7 cellular contexts compared by ENCODE assay signal in genomic region chr19:19461671-19462622, GRCh38. TPM values are rescaled to one million over a fixed set of nuclear protein-coding genes. Genes with fewer than 3 reads are reported as not detected.
DNase-seq lines count a peak whose midpoint lies in the region; ATAC-seq, FAIRE-seq and TF ChIP-seq lines count a peak whose summit lies in the region.

No MANE protein-coding gene starts in this region.

- peaks cover 41 to 49% of the 10 kb centered on the region in 2 experiments for H4K20me1 ChIP-seq in H1 (replicated peaks in 1 of 2; ENCODE audit: control insufficient read depth in 1 of 2, insufficient read depth in 2 of 2, low read length in 2 of 2)

- peak; percentile 13 for FAIRE-seq in H1 (lab: Jason Lieb, UNC)

- POLR2A ChIA-PET in H1 (lab: Charles Lee; ENCODE audit: partially characterized antibody) = interaction anchor here (0.7 to 2.8 kb wide), 14 partner anchors 8 to 83 kb away, joined by 3 to 15 read pairs (median 4); partner anchors contain the start of gene GATAD2A

- peaks cover 17 to 92% of the 10 kb centered on the region in 2 experiments for H3K79me2 ChIP-seq in H1 (ENCODE audit: control insufficient read depth in 1 of 2, insufficient read depth in 2 of 2, low read length in 2 of 2)

- H2AFZ ChIP-seq in H1 (ENCODE audit: low read length) = no peak overlapping the region

- peak overlapping the region; percentile 67 to 69 for H3K4me2 ChIP-seq in H1 (ENCODE audit: insufficient read depth in 1 of 2, low read depth in 2 of 2, low read length in 2 of 2)

- peaks cover 71% of the 10 kb centered on the region for H3K4me1 ChIP-seq in HUES6 (ENCODE audit: control insufficient read depth, insufficient read depth, low read length)
- H3K4me1 ChIP-seq in H1 (replicated peaks in 1 of 4; ENCODE audit: control insufficient read depth in 3 of 4, insufficient read depth in 4 of 4, low read length in 3 of 4) = peaks cover 38 to 58% (median 50%) of the 10 kb centered on the region in 4 experiments

- H3K27ac ChIP-seq in HUES6 (ENCODE audit: low read depth, low read length) (peak overlapping the region; percentile 44; the same call in 1 of the 2 replicates), H1 (ENCODE audit: low read depth, low read length) (peak overlapping the region; percentile 66)

- DNase-seq in SHP77 (lab: John Stamatoyannopoulos, UW) (peak; percentile 95 to 96), H1 (ENCODE audit: low read depth in 1 of 2, low spot score in 2 of 2) (peak; percentile 78 to 88), mesothelial cell of epicardium (ENCODE audit: low spot score in 2 of 2, unreplicated experiment in 2 of 2) (peak in 1 of 2 experiments; percentile 63), ureter (ENCODE audit: low spot score) (peak; percentile 57)

- CTCF ChIA-PET in H1 (lab: Charles Lee; ENCODE audit: partially characterized antibody) = interaction anchor here (0.6 to 2.0 kb wide), 8 partner anchors 12 to 95 kb away, joined by 3 to 11 read pairs (median 6); no protein-coding TSS in a partner anchor

- peak overlapping the region; percentile 24 for H3K4me3 Mint-ChIP-seq in mesothelial cell of epicardium

- no peaks in the 10 kb centered on the region for H3K9me3 Mint-ChIP-seq in mesothelial cell of epicardium

- TF ChIP-seq CTCF in H1 (IDR thresholded peaks at IDR 0.05; ENCODE audit: control extremely low read depth in 1 of 3, insufficient read depth in 1 of 3, low read depth in 1 of 3, low read length in 3 of 3) (no peak), mesothelial cell of epicardium (IDR thresholded peaks at IDR 0.05; ENCODE audit: unreplicated experiment) (no peak)

- H3K4ac ChIP-seq in H1 (replicated peaks; ENCODE audit: insufficient read length, low read depth, low read length) = peak overlapping the region; percentile 79

- 0 out of 2 replicates have a peak overlapping the region, but pooled peaks have one; percentile 29 for H2AK5ac ChIP-seq in H1 (ENCODE audit: low read depth, low read length)

- peak overlapping the region; percentile 57 for H3K9ac ChIP-seq in HUES6 (ENCODE audit: low read length)
- peak overlapping the region in 2 of 4 experiments; percentile 25 to 34; a peak in 2 of 7 replicates for H3K9ac ChIP-seq in H1 (replicated peaks in 1 of 4; ENCODE audit: extremely low read depth in 1 of 4, low read depth in 3 of 4, low read length in 3 of 4)

- H3K14ac ChIP-seq in H1 (ENCODE audit: insufficient read length) = no peak overlapping the region

- no peak overlapping the region for H2BK120ac ChIP-seq in H1 (replicated peaks; ENCODE audit: low read depth, low read length)

- peaks cover 2% of the 10 kb centered on the region; the same call in 1 of the 2 replicates for H3K23me2 ChIP-seq in H1 (ENCODE audit: low read depth, low read length)

- H3K4me3 ChIP-seq in HUES6 (ENCODE audit: low read depth, low read length) (peak overlapping the region; percentile 43), H1 (ENCODE audit: extremely low read depth in 1 of 4, insufficient read depth in 2 of 4, low read depth in 3 of 4, low read length in 4 of 4) (peak overlapping the region in 3 of 4 experiments; percentile 15 to 41 (median 32); a peak in 5 of 8 replicates)

- H3K27me3 ChIP-seq in HUES6 (ENCODE audit: control insufficient read depth, insufficient read depth, low read length) (no peaks in the 10 kb centered on the region), H1 (replicated peaks in 1 of 4; ENCODE audit: control insufficient read depth in 3 of 4, extremely low read depth in 1 of 4, insufficient read depth in 3 of 4, low read length in 3 of 4) (no peaks in the 10 kb centered on the region; a peak in 1 of 7 replicates)

- H3K79me1 ChIP-seq in H1 (ENCODE audit: low read depth, low read length) = peaks cover 34% of the 10 kb centered on the region

- H3K4me1 Mint-ChIP-seq in mesothelial cell of epicardium = peaks cover 76% of the 10 kb centered on the region

- no peak overlapping the region for H3K56ac ChIP-seq in H1 (replicated peaks; ENCODE audit: insufficient read length, low read depth, low read length)

- peak overlapping the region; percentile 75; the same call in 1 of the 2 replicates for H3K18ac ChIP-seq in H1 (ENCODE audit: extremely low read depth, low read length)

- no peak for TF ChIP-seq POLR2A in H1 (IDR thresholded peaks at IDR 0.05; ENCODE audit: control extremely low read depth in 1 of 2, low read depth in 2 of 2, low read length in 2 of 2)

- peak in 1 of 2 experiments; percentile 9; a peak in 1 of 4 replicates for TF ChIP-seq RAD21 in H1 (IDR thresholded peaks at IDR 0.05 in 1 of 2, conservative IDR thresholded peaks at IDR 0.05 in 1 of 2; ENCODE audit: low read depth in 2 of 2, low read length in 2 of 2)

- 0 out of 2 replicates have a peak overlapping the region, but pooled peaks have one; percentile 0 for H2BK15ac ChIP-seq in H1 (ENCODE audit: low read length)

- H3K23ac ChIP-seq in H1 (ENCODE audit: insufficient read length) = no peak overlapping the region

- peak overlapping the region; percentile 71 for H4K91ac ChIP-seq in H1 (replicated peaks; ENCODE audit: insufficient read length, low read length)

- ATAC-seq in GM18511 (IDR thresholded peaks at IDR 0.05; ENCODE audit: unreplicated experiment) (no peak), HG02798 (IDR thresholded peaks at IDR 0.05; ENCODE audit: poor library complexity, unreplicated experiment) (no peak)

- peaks cover 18% of the 10 kb centered on the region for H3K36me3 Mint-ChIP-seq in mesothelial cell of epicardium

- TF ChIP-seq EP300 in H1 (IDR thresholded peaks at IDR 0.05; ENCODE audit: borderline replicate concordance in 1 of 2, low read depth in 2 of 2, low read length in 2 of 2) = peak in 1 of 2 experiments; percentile 70; a peak in 1 of 3 replicates

- H4K5ac ChIP-seq in H1 (ENCODE audit: insufficient read length, low read depth, low read length) = peak overlapping the region; percentile 37

- H4K8ac ChIP-seq in H1 (ENCODE audit: extremely low read depth, insufficient read depth, low read length) = peak overlapping the region; percentile 9; the same call in 1 of the 2 replicates

- H3K27ac Mint-ChIP-seq in mesothelial cell of epicardium = peak overlapping the region; percentile 95

- H3K9me3 ChIP-seq in HUES6 (ENCODE audit: control insufficient read depth, insufficient read depth, low read depth, low read length) (peaks cover 10% of the 10 kb centered on the region), H1 (ENCODE audit: insufficient read depth in 2 of 2, low read depth in 1 of 2, low read length in 1 of 2) (peaks cover 0 to 4% of the 10 kb centered on the region in 2 experiments; a peak in 2 of 4 replicates)

- peak overlapping the region; percentile 55; the same call in 1 of the 2 replicates for H2BK20ac ChIP-seq in H1 (ENCODE audit: low read length)

- WGBS in H1 (ENCODE audit: extremely low coverage in 1 of 2, insufficient coverage in 1 of 2, insufficient read length in 1 of 2, insufficient replicate concordance in 2 of 2, low coverage in 1 of 2, low lambda C conversion rate in 2 of 2, missing lambda C conversion rate in 1 of 2), 2 experiments = 22% methylated on average over 24 of the region's 27 CpGs; no CpG with 5 or more reads in 1 of the 2 experiments

- peak overlapping the region; percentile 10; the same call in 1 of the 2 replicates for H2BK12ac ChIP-seq in H1 (ENCODE audit: low read depth, low read length)

- H2BK5ac ChIP-seq in H1 (ENCODE audit: low read depth, low read length) = peak overlapping the region; percentile 28

- H3K27me3 Mint-ChIP-seq in mesothelial cell of epicardium (ENCODE audit: low read depth) = no peaks in the 10 kb centered on the region

- H3K36me3 ChIP-seq in HUES6 (ENCODE audit: control insufficient read depth, insufficient read depth, low read length) (peaks cover 35% of the 10 kb centered on the region), H1 (ENCODE audit: control insufficient read depth in 2 of 4, insufficient read depth in 4 of 4, low read length in 3 of 4) (peaks cover 8 to 21% (median 12%) of the 10 kb centered on the region in 4 experiments)

TF ChIP-seq in H1, 55 proteins besides CTCF, POLR2A, EP300 and RAD21 (continues in another document):
- TF ChIP-seq SIN3A (conservative IDR thresholded peaks at IDR 0.05 in 1 of 2, IDR thresholded peaks at IDR 0.05 in 1 of 2; ENCODE audit: low read depth in 1 of 2, low read length in 2 of 2) (peak; percentile 85 to 91), TCF12 (IDR thresholded peaks at IDR 0.05; ENCODE audit: low read depth, low read length) (peak; percentile 69; the same call in 1 of the 2 replicates)

RNA-seq across cellular contexts. Expression of gene TSSK6, which starts 53.4 kb away (rescaled TPM):
- 2.9 and 3.6 TPM in 2 replicates for total RNA-seq in H1 (2021; fragmentation: NEBNext Ultra II Directional; extraction: Animal tissue kit (Norgen Biotek cat#: 25700))
- polyA plus RNA-seq in H1 (2011; rRNA removed) = 7.8 and 12.1 TPM in 2 replicates
- polyA plus RNA-seq in H1 (2011; cell fraction: cytosol; rRNA removed) = 6.9 TPM
- polyA plus RNA-seq in H1 (2011; cell fraction: nucleus; rRNA removed) = 9.3 TPM
- polyA plus RNA-seq in H1 (2012, experiment 1 of 2) = 2.1 to 4.3 TPM (median 3.4 TPM) in 4 replicates
- 3.8 TPM for polyA plus RNA-seq in H1 (2012, experiment 2 of 2)
- polyA plus RNA-seq in H1 (2013, experiment 1 of 2) = 1.6 TPM
- polyA plus RNA-seq in H1 (2013, experiment 2 of 2) = 1.1 TPM
- polyA minus RNA-seq in H1 (2011; rRNA and poly(A)+ RNA removed) = 1.9 and 2.4 TPM in 2 replicates
- 2.9 TPM for polyA minus RNA-seq in H1 (2011; cell fraction: cytosol; rRNA and poly(A)+ RNA removed)
- 8.6 TPM for polyA minus RNA-seq in H1 (2011; cell fraction: nucleus; rRNA and poly(A)+ RNA removed)
- 1.9 to 2.3 TPM (median 2.1 TPM) in 3 replicates for total RNA-seq in mesothelial cell of epicardium
- 3.4 TPM for total RNA-seq in ureter

RNA-seq across cellular contexts. Expression of gene NDUFA13, which starts 54.1 kb away (rescaled TPM):
- 413 and 425 TPM in 2 replicates for total RNA-seq in H1 (2021; fragmentation: NEBNext Ultra II Directional; extraction: Animal tissue kit (Norgen Biotek cat#: 25700))
- polyA plus RNA-seq in H1 (2011; rRNA removed) = 1,105 and 1,309 TPM in 2 replicates
- 1,197 TPM for polyA plus RNA-seq in H1 (2011; cell fraction: cytosol; rRNA removed)
- 627 TPM for polyA plus RNA-seq in H1 (2011; cell fraction: nucleus; rRNA removed)
- polyA plus RNA-seq in H1 (2012, experiment 1 of 2) = 415 to 713 TPM (median 615 TPM) in 4 replicates
- 1,304 TPM for polyA plus RNA-seq in H1 (2012, experiment 2 of 2)
- 247 TPM for polyA plus RNA-seq in H1 (2013, experiment 1 of 2)
- 247 TPM for polyA plus RNA-seq in H1 (2013, experiment 2 of 2)
- polyA minus RNA-seq in H1 (2011; rRNA and poly(A)+ RNA removed) = 97.5 and 101 TPM in 2 replicates
- polyA minus RNA-seq in H1 (2011; cell fraction: cytosol; rRNA and poly(A)+ RNA removed) = 111 TPM
- 98.8 TPM for polyA minus RNA-seq in H1 (2011; cell fraction: nucleus; rRNA and poly(A)+ RNA removed)
- total RNA-seq in mesothelial cell of epicardium = 338 to 343 TPM (median 342 TPM) in 3 replicates
- total RNA-seq in ureter = 369 TPM

RNA-seq across cellular contexts. Expression of gene GATAD2A, which starts 56.5 kb away (rescaled TPM):
- 205 and 210 TPM in 2 replicates for total RNA-seq in H1 (2021; fragmentation: NEBNext Ultra II Directional; extraction: Animal tissue kit (Norgen Biotek cat#: 25700))
- polyA plus RNA-seq in H1 (2011; rRNA removed) = 38.4 and 54.9 TPM in 2 replicates
- polyA plus RNA-seq in H1 (2011; cell fraction: cytosol; rRNA removed) = 40.1 TPM
- polyA plus RNA-seq in H1 (2011; cell fraction: nucleus; rRNA removed) = 48.0 TPM
- 71.5 to 98.9 TPM (median 84.3 TPM) in 4 replicates for polyA plus RNA-seq in H1 (2012, experiment 1 of 2)
- 49.7 TPM for polyA plus RNA-seq in H1 (2012, experiment 2 of 2)
- 69.1 TPM for polyA plus RNA-seq in H1 (2013, experiment 1 of 2)
- 71.8 TPM for polyA plus RNA-seq in H1 (2013, experiment 2 of 2)
- polyA minus RNA-seq in H1 (2011; rRNA and poly(A)+ RNA removed) = 22.1 and 22.6 TPM in 2 replicates
- polyA minus RNA-seq in H1 (2011; cell fraction: cytosol; rRNA and poly(A)+ RNA removed) = 76.8 TPM
- polyA minus RNA-seq in H1 (2011; cell fraction: nucleus; rRNA and poly(A)+ RNA removed) = 33.9 TPM
- total RNA-seq in mesothelial cell of epicardium = 112 to 113 TPM (median 113 TPM) in 3 replicates
- 92.7 TPM for total RNA-seq in ureter
